16 cellular contexts compared by ENCODE assay signal in genomic region chr4:138449938-138450337, GRCh38.
"Had no signal": no experiment of that assay in that cellular context is flagged by ENCODE, and none has a peak within 500 bp of the region (broad histone marks: within the 10 kb centered on the region; RNA-seq: fewer than 3 reads in every experiment).

No MANE protein-coding gene starts in this region.

- H3K4me1 Mint-ChIP-seq: activated T-helper 17 cell treated with anti-CD3 and anti-CD28 coated beads, Interleukin-2, amount 50 U/mL, for 72 hours; T-helper 17 cell had no signal

- H3K27ac Mint-ChIP-seq: activated T-helper 17 cell treated with anti-CD3 and anti-CD28 coated beads, Interleukin-2, amount 50 U/mL, for 72 hours; T-helper 17 cell had no signal

- H3K4me3 ChIP-seq: cardiac muscle cell, colonic mucosa, lung, stomach, testis, upper lobe of left lung had no signal

- H3K36me3 ChIP-seq: cardiac muscle cell, colonic mucosa, stomach, upper lobe of left lung, WERI-Rb-1 had no signal

- H3K4me1 ChIP-seq: colonic mucosa, stomach, testis had no signal

- H3K27ac ChIP-seq: cardiac muscle cell, colonic mucosa, stomach, testis, WERI-Rb-1 had no signal

- H3K27me3 ChIP-seq: cardiac muscle cell, colonic mucosa, stomach, testis, upper lobe of left lung had no signal

- H3K9me3 ChIP-seq: colonic mucosa, stomach, testis, upper lobe of left lung had no signal

- H3K9me3 Mint-ChIP-seq: activated T-helper 17 cell treated with anti-CD3 and anti-CD28 coated beads, Interleukin-2, amount 50 U/mL, for 72 hours; neural crest cell had no signal

- DNase-seq: activated CD4-positive, alpha-beta T cell treated with anti-CD3 and anti-CD28 coated beads, Interleukin-2, amount 50 U/mL, for 48 hours; activated naive CD4-positive, alpha-beta T cell treated with Interleukin-2 at 50 U/mL for 16 hours; colonic mucosa; left cardiac atrium; midbrain; stimulated activated CD4-positive, alpha-beta T cell treated with anti-CD3 and anti-CD28 coated beads, Interleukin-12 subunit alpha, Interleukin-12 subunit beta, amount 100 ng/mL, for 4 hours; stimulated activated CD4-positive, alpha-beta T cell treated with anti-CD3 and anti-CD28 coated beads, Interleukin-2, amount 100 ng/mL, for 24 hours; stomach; T-helper 17 cell; testis; upper lobe of left lung; WERI-Rb-1 had no signal

- H3K27me3 Mint-ChIP-seq: activated T-helper 17 cell treated with anti-CD3 and anti-CD28 coated beads, Interleukin-2, amount 50 U/mL, for 72 hours; T-helper 17 cell had no signal

- H3K4me3 Mint-ChIP-seq: activated T-helper 17 cell treated with anti-CD3 and anti-CD28 coated beads, Interleukin-2, amount 50 U/mL, for 72 hours; neural crest cell; T-helper 17 cell had no signal
